ENCODE assay signal across 24 cellular contexts in the genomic region with DNA sequence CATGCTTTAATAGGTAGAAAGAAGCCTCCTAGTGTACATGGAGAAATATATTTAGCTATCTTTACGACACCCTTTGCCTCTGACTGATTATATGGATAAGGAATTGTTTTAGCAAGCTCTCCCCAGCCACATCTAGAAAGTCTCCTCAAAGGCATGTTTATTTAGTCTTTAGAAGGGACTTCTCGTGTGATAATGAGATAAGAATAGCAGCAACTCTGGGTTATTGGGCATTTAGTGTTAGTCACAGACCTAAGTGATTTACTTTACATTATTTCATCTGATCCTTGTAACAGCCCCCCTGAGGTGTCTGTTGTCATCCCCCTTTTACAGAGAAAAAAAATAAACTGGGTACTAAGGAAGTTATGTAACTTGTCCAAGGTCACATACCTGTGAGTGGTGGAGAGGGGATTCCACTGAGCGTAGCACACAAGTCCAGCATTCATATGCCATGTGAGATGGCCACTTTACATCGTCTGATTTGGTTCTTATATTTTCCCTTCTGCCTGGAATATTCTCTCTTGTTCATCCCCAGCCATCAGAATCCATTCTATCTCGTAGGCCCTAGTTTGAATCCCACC.
A peak's percentile ranks its signal among the peaks of the same experiment; 100 is the strongest.
DNase-seq lines count a peak whose midpoint lies in the region; ATAC-seq and TF ChIP-seq lines count a peak whose summit lies in the region.
"Had no signal": no experiment of that assay in that cellular context is flagged by ENCODE, and none has a peak within 500 bp of the region (broad histone marks: within the 10 kb centered on the region; RNA-seq: fewer than 3 reads in every experiment).

No MANE protein-coding gene starts in this region.

- H3K9me3 ChIP-seq in HEK293 (ENCODE audit: control insufficient read depth, insufficient read depth, low read depth, low read length) (no peaks in the 10 kb centered on the region), psoas muscle (no peaks in the 10 kb centered on the region)
- H3K9me3 ChIP-seq: A549; BE2C; BLaER1 treated with 17β-estradiol and CSF1 and Interleukin-3, amounts not matched to agents 10 nM and 100 nM had no signal

- TF ChIP-seq CTCF in HEK293 (tag by site-specific recombination; IDR thresholded peaks at IDR 0.05) (no peak), psoas muscle (IDR thresholded peaks at IDR 0.05) (no peak), GM20000 (IDR thresholded peaks at IDR 0.05; ENCODE audit: extremely low read depth, missing control alignments) (no peak), coronary artery (IDR thresholded peaks at IDR 0.05) (no peak)

- H3K27me3 ChIP-seq in psoas muscle (ENCODE audit: insufficient read depth in 3 of 3, low read length in 2 of 3) = peaks cover 0 to 9% (median 0%) of the 10 kb centered on the region in 3 donors
- H3K27me3 ChIP-seq: BE2C; BLaER1 treated with 17β-estradiol and CSF1 and Interleukin-3, amounts not matched to agents 10 nM and 100 nM had no signal

- peak overlapping the region; percentile 35; the same call in 1 of the 2 replicates for H3K27ac ChIP-seq in HEK293 (ENCODE audit: extremely low read depth, low read depth, low read length)
- H3K27ac ChIP-seq in psoas muscle = peak overlapping the region; percentile 14
- H3K27ac ChIP-seq in coronary artery = no peak overlapping the region
- H3K27ac ChIP-seq: A549; BLaER1 treated with 17β-estradiol and CSF1 and Interleukin-3, amounts not matched to agents 10 nM and 100 nM; GM23248 had no signal

- H3K4me1 ChIP-seq in HEK293 (ENCODE audit: control insufficient read depth, insufficient read depth, low read length) (peaks cover 14% of the 10 kb centered on the region), psoas muscle (peaks cover 10% of the 10 kb centered on the region)
- H3K4me1 ChIP-seq: A549, BE2C had no signal

- POLR2A ChIA-PET in HEK293 (lab: Yijun Ruan, JAX) = no interaction called here

- TF ChIP-seq POLR2A in erythroblast (IDR thresholded peaks at IDR 0.05; ENCODE audit: low read length) = no peak

- CTCF ChIA-PET in HEK293 (lab: Yijun Ruan, JAX) = interaction anchor here (2.6 kb wide), 1 partner anchor 11 kb away, joined by 14 read pairs; no protein-coding TSS in a partner anchor

- peak; percentile 7 for DNase-seq in OCI-M1 (lab: John Stamatoyannopoulos, UW)
- peak; percentile 31 to 37 for DNase-seq in erythroblast (lab: John Stamatoyannopoulos, UW)
- no peak for DNase-seq in psoas muscle
- DNase-seq in GM20000 (ENCODE audit: low spot score) = no peak
- DNase-seq in coronary artery (ENCODE audit: low spot score) = no peak
- DNase-seq in NCI-H187 treated with DMSO at 0.1 percent for 48 hours (lab: John Stamatoyannopoulos, UW) = no peak
- DNase-seq in HPDE6-E6E7 (ENCODE audit: extremely low spot score) = no peak
- DNase-seq: 8988T; ACHN; AML-193; BE2C; CD4-positive, alpha-beta T cell; CD8-positive, alpha-beta memory T cell; DMS 273 treated with DMSO at 0.1 percent for 48 hours; DMS79; EL; GDM1; GM23248; H7; HCEC 1CT had no signal

- H3K36me3 ChIP-seq in HEK293 (ENCODE audit: control insufficient read depth in 2 of 2, insufficient read depth in 1 of 2, low read length in 2 of 2) (no peaks in the 10 kb centered on the region), psoas muscle (ENCODE audit: insufficient read depth in 1 of 2, low read depth in 1 of 2) (peaks cover 0 to 11% of the 10 kb centered on the region in 2 donors)
- H3K36me3 ChIP-seq: BE2C; BLaER1 treated with 17β-estradiol and CSF1 and Interleukin-3, amounts not matched to agents 10 nM and 100 nM had no signal

- intact Hi-C loops in psoas muscle (cut with DNase I) = no loop called here

- 49 to 68% (median 62%) methylated on average over 5 of the region's 5 CpGs for WGBS in psoas muscle, 3 donors

- ATAC-seq in psoas muscle = no peak
- ATAC-seq: A549, GM12878 had no signal

- H3K4me3 ChIP-seq in HEK293 (ENCODE audit: low read depth, low read length) = no peak overlapping the region
- H3K4me3 ChIP-seq in psoas muscle = no peak overlapping the region
- H3K4me3 ChIP-seq in coronary artery = no peak overlapping the region
- H3K4me3 ChIP-seq: A549; BLaER1 treated with 17β-estradiol and CSF1 and Interleukin-3, amounts not matched to agents 10 nM and 100 nM; GM12878; GM23248 had no signal

TF ChIP-seq in HEK293, 187 proteins besides CTCF, POLR2A, EP300 and RAD21 (continues in another document):
- no peak for TF ChIP-seq ZXDB (tag by site-specific recombination; IDR thresholded peaks at IDR 0.05)
- TF ChIP-seq ZNF768 (tag by site-specific recombination; IDR thresholded peaks at IDR 0.05) = no peak
- TF ChIP-seq GLI2 (tag by site-specific recombination; IDR thresholded peaks at IDR 0.05; ENCODE audit: borderline replicate concordance, low read depth) = peak; percentile 75; the same call in 1 of the 2 replicates
- TF ChIP-seq ZNF843 (tag by site-specific recombination; IDR thresholded peaks at IDR 0.05) = peak; percentile 92
- TF ChIP-seq ZNF561 (tag by site-specific recombination; IDR thresholded peaks at IDR 0.05; ENCODE audit: borderline replicate concordance) = peak; percentile 77
- TF ChIP-seq ZNF155 (tag by site-specific recombination; IDR thresholded peaks at IDR 0.05) = no peak
- peak; percentile 27; the same call in 1 of the 2 replicates for TF ChIP-seq PRDM4 (tag by site-specific recombination; IDR thresholded peaks at IDR 0.05)
- TF ChIP-seq, protein P1, sequence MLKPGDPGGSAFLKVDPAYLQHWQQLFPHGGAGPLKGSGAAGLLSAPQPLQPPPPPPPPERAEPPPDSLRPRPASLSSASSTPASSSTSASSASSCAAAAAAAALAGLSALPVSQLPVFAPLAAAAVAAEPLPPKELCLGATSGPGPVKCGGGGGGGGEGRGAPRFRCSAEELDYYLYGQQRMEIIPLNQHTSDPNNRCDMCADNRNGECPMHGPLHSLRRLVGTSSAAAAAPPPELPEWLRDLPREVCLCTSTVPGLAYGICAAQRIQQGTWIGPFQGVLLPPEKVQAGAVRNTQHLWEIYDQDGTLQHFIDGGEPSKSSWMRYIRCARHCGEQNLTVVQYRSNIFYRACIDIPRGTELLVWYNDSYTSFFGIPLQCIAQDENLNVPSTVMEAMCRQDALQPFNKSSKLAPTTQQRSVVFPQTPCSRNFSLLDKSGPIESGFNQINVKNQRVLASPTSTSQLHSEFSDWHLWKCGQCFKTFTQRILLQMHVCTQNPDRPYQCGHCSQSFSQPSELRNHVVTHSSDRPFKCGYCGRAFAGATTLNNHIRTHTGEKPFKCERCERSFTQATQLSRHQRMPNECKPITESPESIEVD (tag by site-specific recombination; IDR thresholded peaks at IDR 0.05) = peak; percentile 80
- peak; percentile 39; the same call in 1 of the 2 replicates for TF ChIP-seq ZIC2 (tag by site-specific recombination; IDR thresholded peaks at IDR 0.05)
- no peak for TF ChIP-seq ZNF555 (tag by site-specific recombination; conservative IDR thresholded peaks at IDR 0.05)
- no peak for TF ChIP-seq AEBP2 (tag by site-specific recombination; IDR thresholded peaks at IDR 0.05; ENCODE audit: borderline replicate concordance)
- 0 out of 2 replicates have a peak, but pooled peaks have one; percentile 13 for TF ChIP-seq IKZF3 (tag by site-specific recombination; IDR thresholded peaks at IDR 0.05)
- TF ChIP-seq ZNF121 (tag by site-specific recombination; IDR thresholded peaks at IDR 0.05) = no peak
- peak; percentile 52; the same call in 1 of the 2 replicates for TF ChIP-seq ZNF629 (tag by site-specific recombination; IDR thresholded peaks at IDR 0.05)
- peak; percentile 99 for TF ChIP-seq TCF7L2 (IDR thresholded peaks at IDR 0.05; ENCODE audit: borderline replicate concordance, low read depth, low read length)

Comparison
In these comparisons a context has a peak if more than half of its experiments do, and no peak if none do; other contexts are left out.
1. H3K27ac ChIP-seq: peak in HEK293 (single experiment) and psoas muscle (single experiment); none in coronary artery (0 of 2).
2. DNase-seq: peak in OCI-M1 (single experiment) and erythroblast (2 of 2); none in psoas muscle (0 of 2), GM20000 (single experiment), coronary artery (single experiment), NCI-H187 treated with DMSO at 0.1 percent for 48 hours (single experiment) and HPDE6-E6E7 (single experiment).